In the genomic region with DNA sequence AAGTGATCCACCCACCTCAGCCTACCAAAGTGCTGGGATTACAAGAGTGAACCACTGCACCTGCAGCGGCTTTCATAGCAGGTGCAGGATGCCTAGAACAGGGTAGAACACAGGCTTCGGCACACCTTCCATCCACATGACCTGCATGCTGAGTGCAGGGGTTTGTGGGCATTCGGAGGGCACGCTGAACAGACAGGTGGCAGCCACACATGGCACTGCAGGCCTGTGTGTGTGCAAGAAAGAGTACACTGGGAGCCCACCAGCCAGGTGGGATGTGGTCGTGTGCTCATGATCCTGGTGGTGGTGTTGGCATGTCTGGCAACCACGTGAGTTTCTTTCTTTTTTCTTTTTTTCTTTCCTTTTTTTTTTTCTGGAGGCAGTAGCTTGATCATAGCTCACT, we compare ENCODE assay signal across 23 cellular contexts. TPM values are rescaled to one million over a fixed set of nuclear protein-coding genes. Genes with fewer than 3 reads are reported as not detected.
"Had no signal": no experiment of that assay in that cellular context is flagged by ENCODE, and none has a peak within 500 bp of the region (broad histone marks: within the 10 kb centered on the region; RNA-seq: fewer than 3 reads in every experiment).

No MANE protein-coding gene starts in this region.

- H3K9me3 ChIP-seq: esophagus muscularis mucosa, gastroesophageal sphincter, heart right ventricle, left lung, lower lobe of right lung, mucosa of descending colon had no signal

- H3K36me3 ChIP-seq: esophagus muscularis mucosa, gastroesophageal sphincter, heart right ventricle, left lung, lower lobe of right lung had no signal

- H3K4me3 ChIP-seq: coronary artery, dorsolateral prefrontal cortex, esophagus muscularis mucosa, gastroesophageal sphincter, heart right ventricle, left lung, lower lobe of right lung, mucosa of descending colon had no signal

- ATAC-seq: foreskin keratinocyte, gastroesophageal sphincter, heart right ventricle, left cardiac atrium, left lung, left ventricle myocardium superior, lower lobe of right lung had no signal

- H3K4me1 ChIP-seq: foreskin keratinocyte had no signal

- H3K27ac ChIP-seq: coronary artery, dorsolateral prefrontal cortex, esophagus muscularis mucosa, foreskin keratinocyte, gastroesophageal sphincter, heart right ventricle, left lung, lower lobe of right lung had no signal

- H3K27me3 ChIP-seq: dorsolateral prefrontal cortex, esophagus muscularis mucosa, foreskin keratinocyte, gastroesophageal sphincter, heart right ventricle, left lung had no signal

- DNase-seq: dermis blood vessel endothelial cell; dorsolateral prefrontal cortex; effector CD4-positive, alpha-beta T cell; effector memory CD4-positive, alpha-beta T cell; foreskin keratinocyte; glutamatergic neuron; head of caudate nucleus; heart right ventricle; hippocampal formation; left cardiac atrium; left lung; left ventricle myocardium superior; lower lobe of right lung; mesenchymal stem cell had no signal

RNA-seq across cellular contexts. Expression of gene GRID2IP, which starts 38.4 kb away (rescaled TPM):
- total RNA-seq: dermis blood vessel endothelial cell, endothelial cell of umbilical vein, epithelial cell of proximal tubule, esophagus muscularis mucosa, fibroblast of lung, fibroblast of villous mesenchyme, left ventricle myocardium superior, mesenteric fat pad had no signal
- polyA plus RNA-seq: endothelial cell of umbilical vein, fibroblast of lung had no signal
